Comparison of ENCODE assay signal across 13 cellular contexts in the genomic region with DNA sequence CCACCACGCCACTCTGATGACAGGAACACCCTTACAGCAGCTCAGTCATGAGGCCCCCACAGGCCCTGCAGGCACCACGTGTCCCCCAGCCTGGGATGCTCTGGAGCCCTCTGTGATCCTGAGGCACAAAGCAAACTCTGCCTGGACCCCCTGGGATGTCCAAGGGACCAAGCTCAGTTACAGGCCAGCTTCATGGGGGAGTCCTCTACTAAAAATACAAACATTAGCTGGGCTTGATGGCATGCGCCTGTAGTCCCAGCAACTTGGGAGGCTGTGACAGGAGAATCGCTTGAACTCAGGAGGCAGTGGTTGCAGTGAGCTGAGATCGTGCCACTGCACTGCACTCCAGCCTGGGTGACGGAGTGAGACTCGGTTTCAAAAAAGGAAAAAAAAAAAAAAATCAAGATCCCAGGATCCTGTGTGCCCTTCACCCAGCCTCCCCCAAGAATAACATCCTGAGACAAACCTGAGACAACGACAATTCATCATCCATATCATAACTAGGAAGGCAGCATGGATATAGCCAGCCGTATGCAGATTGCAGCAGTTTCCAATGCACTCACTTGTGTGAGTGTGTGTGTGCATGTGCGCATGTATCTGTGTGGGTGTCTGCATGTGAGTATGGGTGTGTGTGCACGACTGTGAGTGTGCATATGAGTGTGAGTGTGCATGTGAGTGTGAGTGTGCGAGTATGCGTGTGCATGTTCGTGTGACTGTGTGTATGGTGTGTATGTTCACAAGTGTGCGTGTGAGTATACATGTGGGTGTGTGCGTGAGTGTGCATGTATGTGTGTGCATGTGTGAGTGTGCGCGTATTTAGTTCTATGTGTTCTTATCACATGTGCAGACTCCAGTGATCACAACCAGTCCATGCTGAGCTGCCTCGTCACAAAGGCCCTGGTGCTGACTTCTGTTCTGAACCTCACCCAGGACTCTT. TPM values are rescaled to one million over a fixed set of nuclear protein-coding genes. Genes with fewer than 3 reads are reported as not detected.
DNase-seq lines count a peak whose midpoint lies in the region; ATAC-seq, FAIRE-seq and TF ChIP-seq lines count a peak whose summit lies in the region.
"Had no signal": no experiment of that assay in that cellular context is flagged by ENCODE, and none has a peak within 500 bp of the region (broad histone marks: within the 10 kb centered on the region; RNA-seq: fewer than 3 reads in every experiment).

No MANE protein-coding gene starts in this region.

- H2BK5ac ChIP-seq in neuronal stem cell (ENCODE audit: low read length), result no peak overlapping the region

- H3K36me3 ChIP-seq in neuronal stem cell (replicated peaks in 1 of 2; ENCODE audit: control insufficient read depth in 2 of 2, insufficient read depth in 2 of 2, low read length in 2 of 2), result no peaks in the 10 kb centered on the region
- H3K36me3 ChIP-seq in pancreas, result no peaks in the 10 kb centered on the region
- H3K36me3 ChIP-seq: thoracic aorta had no signal

- peak; percentile 46 for DNase-seq in Right ventricle myocardium inferior (ENCODE audit: missing footprints)
- no peak for DNase-seq in Right ventricle myocardium superior
- DNase-seq in coronary artery (ENCODE audit: low spot score), result no peak
- no peak for DNase-seq in neuronal stem cell (ENCODE audit: low spot score)
- DNase-seq in type B pancreatic cell (ENCODE audit: extremely low spot score, unreplicated experiment), result no peak
- DNase-seq in pancreas, result no peak
- no peak for DNase-seq in AG08395 (ENCODE audit: low spot score)
- DNase-seq: activated naive CD4-positive, alpha-beta T cell; NCI-H1417; NCI-H446 treated with DMSO at 0.1 percent for 48 hours had no signal

- H3K4me3 ChIP-seq in coronary artery (no peak overlapping the region), neuronal stem cell (ENCODE audit: low read length in 2 of 2) (peak overlapping the region in 1 of 2 donors; percentile 65), pancreas (no peak overlapping the region)
- H3K4me3 ChIP-seq: thoracic aorta had no signal

- FAIRE-seq in pancreas (lab: Jason Lieb, UNC), result no peak
- FAIRE-seq: A204.1 had no signal

- peak overlapping the region; percentile 47 for H2BK12ac ChIP-seq in neuronal stem cell (ENCODE audit: low read length)

- H3K27me3 ChIP-seq in neuronal stem cell (ENCODE audit: control insufficient read depth in 3 of 3, insufficient read depth in 3 of 3, low read depth in 1 of 3, low read length in 3 of 3) (no peaks in the 10 kb centered on the region), pancreas (no peaks in the 10 kb centered on the region)

- H3K4me1 ChIP-seq in neuronal stem cell (ENCODE audit: control insufficient read depth in 2 of 2, insufficient read depth in 1 of 2, low read depth in 1 of 2, low read length in 2 of 2) (peaks cover 30 to 50% of the 10 kb centered on the region in 2 donors), pancreas (peaks cover 35 to 53% (median 41%) of the 10 kb centered on the region in 3 donors)

- H3K9me3 Mint-ChIP-seq in type B pancreatic cell, result no peaks in the 10 kb centered on the region

- H2AFZ ChIP-seq in neuronal stem cell (ENCODE audit: low read length), result no peak overlapping the region

- H3K14ac ChIP-seq in neuronal stem cell (ENCODE audit: low read length), result no peak overlapping the region

- no peak overlapping the region for H2BK120ac ChIP-seq in neuronal stem cell (ENCODE audit: low read depth, low read length)

- peak overlapping the region; percentile 78 for H3K18ac ChIP-seq in neuronal stem cell (ENCODE audit: low read length)

- TF ChIP-seq CTCF in coronary artery (IDR thresholded peaks at IDR 0.05) (no peak), type B pancreatic cell (conservative IDR thresholded peaks at IDR 0.05) (no peak), pancreas (IDR thresholded peaks at IDR 0.05) (no peak)

- peak overlapping the region; percentile 58 for H3K23ac ChIP-seq in neuronal stem cell (ENCODE audit: low read depth, low read length, poor library complexity)

- peaks cover 53% of the 10 kb centered on the region for H3K4me1 Mint-ChIP-seq in type B pancreatic cell (ENCODE audit: unreplicated experiment)

- WGBS in neuronal stem cell (ENCODE audit: extremely low coverage in 2 of 2, insufficient read length in 2 of 2, insufficient replicate concordance in 1 of 2), 2 donors, result no CpG with 5 or more reads among the region's 19 CpGs
- 87 to 92% methylated on average over 19 of the region's 19 CpGs for WGBS in pancreas, 2 donors

- H4K91ac ChIP-seq in neuronal stem cell (ENCODE audit: low read depth, low read length, poor library complexity), result no peak overlapping the region

- H3K9ac ChIP-seq in neuronal stem cell (ENCODE audit: low read depth, low read length, poor library complexity), result no peak overlapping the region

- ATAC-seq in Right ventricle myocardium inferior (no peak), Right ventricle myocardium superior (ENCODE audit: poor library complexity) (no peak), pancreas (no peak), HG03354 (IDR thresholded peaks at IDR 0.05; ENCODE audit: poor library complexity, severe bottlenecking, unreplicated experiment) (no peak)

- H3K79me1 ChIP-seq in neuronal stem cell (ENCODE audit: low read depth, low read length), result peaks cover 33% of the 10 kb centered on the region

- H3K4me3 Mint-ChIP-seq in type B pancreatic cell, result peak overlapping the region; percentile 14

- no peak overlapping the region for H4K8ac ChIP-seq in neuronal stem cell (ENCODE audit: low read depth, low read length)

- H2BK15ac ChIP-seq in neuronal stem cell (ENCODE audit: low read length), result peak overlapping the region; percentile 11

- H3K9me3 ChIP-seq in neuronal stem cell (replicated peaks in 1 of 2; ENCODE audit: control insufficient read depth in 2 of 2, insufficient read depth in 1 of 2, low read depth in 1 of 2, low read length in 2 of 2) (peaks cover 0 to 3% of the 10 kb centered on the region in 2 donors), pancreas (no peaks in the 10 kb centered on the region)
- H3K9me3 ChIP-seq: thoracic aorta had no signal

- H2AK5ac ChIP-seq in neuronal stem cell (ENCODE audit: low read depth, low read length), result peak overlapping the region; percentile 88

- intact Hi-C loops in Right ventricle myocardium inferior (cut with DNase I) (loop anchor here (5.0 kb wide), 5 partner anchors 107 to 252 kb away; no protein-coding TSS in a partner anchor), Right ventricle myocardium superior (cut with DNase I) (loop anchor here (10.0 kb wide), 1 partner anchor 130 kb away; no protein-coding TSS in a partner anchor), pancreas (cut with DNase I) (no loop called here)

- peak overlapping the region; percentile 100 for H3K27ac ChIP-seq in coronary artery
- H3K27ac ChIP-seq in neuronal stem cell (replicated peaks; ENCODE audit: low read length), result no peak overlapping the region
- peak overlapping the region in 2 of 4 donors; percentile 96 to 99 for H3K27ac ChIP-seq in pancreas
- H3K27ac ChIP-seq: thoracic aorta had no signal

- peak overlapping the region; percentile 23 for H3K4ac ChIP-seq in neuronal stem cell (ENCODE audit: low read length)

- no peak overlapping the region for H3K4me2 ChIP-seq in neuronal stem cell (ENCODE audit: insufficient read depth, low read length, poor library complexity, severe bottlenecking)

- H3K27ac Mint-ChIP-seq in type B pancreatic cell, result peak overlapping the region; percentile 36

- H3K36me3 Mint-ChIP-seq in type B pancreatic cell, result peaks cover 7% of the 10 kb centered on the region

- H3K27me3 Mint-ChIP-seq in type B pancreatic cell, result no peaks in the 10 kb centered on the region

RNA-seq across cellular contexts. Expression of a gene that starts 52.1 kb away (rescaled TPM):
- total RNA-seq in Right ventricle myocardium inferior, result 134 TPM
- total RNA-seq in Right ventricle myocardium superior, result 133 TPM
- polyA plus RNA-seq in neuronal stem cell (2013, experiment 1 of 2), result 80.7 TPM
- 80.2 TPM for polyA plus RNA-seq in neuronal stem cell (2013, experiment 2 of 2)
- 219 and 227 TPM in 2 replicates for total RNA-seq in type B pancreatic cell (ENCODE audit: low replicate concordance)
- total RNA-seq in pancreas, result 100 to 1,000 TPM in 3 of 6 donors, 10 to 100 TPM in 3; 97.7 to 148 (median 101) TPM
- polyA plus RNA-seq in pancreas, result 10 to 100 TPM; 49.6 to 91.6 TPM

Comparison
In these comparisons a context has a peak if more than half of its experiments do, and no peak if none do; other contexts are left out.
1. intact Hi-C loops: an anchor here in Right ventricle myocardium inferior (5.0 kb wide) and Right ventricle myocardium superior (10.0 kb wide); none called in pancreas.